Comparison of ENCODE assay signal across 1 cellular context in genomic region chr19:6753178-6754031, GRCh38.
TF ChIP-seq lines count a peak whose summit lies in the region.

No MANE protein-coding gene starts in this region.

TF ChIP-seq in HepG2, 621 proteins besides CTCF, POLR2A, EP300 and RAD21 (continues in another document):
- TF ChIP-seq ZNF547 (CRISPR knock-in tag; IDR thresholded peaks at IDR 0.05): peak; percentile 87; the same call in 1 of the 2 replicates
- no peak for TF ChIP-seq TRAFD1 (CRISPR knock-in tag; IDR thresholded peaks at IDR 0.05; ENCODE audit: borderline replicate concordance)
- TF ChIP-seq KDM2A (CRISPR knock-in tag; IDR thresholded peaks at IDR 0.05; ENCODE audit: borderline replicate concordance, low read depth): peak; percentile 93
- peak; percentile 92; the same call in 1 of the 2 replicates for TF ChIP-seq ZFP36L1 (CRISPR knock-in tag; IDR thresholded peaks at IDR 0.05)
- TF ChIP-seq SP4 (CRISPR knock-in tag; IDR thresholded peaks at IDR 0.05): peak; percentile 94
- TF ChIP-seq KDM1A (CRISPR knock-in tag; IDR thresholded peaks at IDR 0.05): no peak
- TF ChIP-seq MATR3 (CRISPR knock-in tag; IDR thresholded peaks at IDR 0.05): no peak
- TF ChIP-seq ZKSCAN5 (CRISPR knock-in tag; IDR thresholded peaks at IDR 0.05): no peak
- peak; percentile 76; the same call in 1 of the 2 replicates for TF ChIP-seq TFAP4 (IDR thresholded peaks at IDR 0.05; ENCODE audit: borderline replicate concordance, low read depth)
- no peak; the same call in 1 of the 2 replicates for TF ChIP-seq NR2F2 (IDR thresholded peaks at IDR 0.05; ENCODE audit: borderline replicate concordance, low read depth)
- TF ChIP-seq ZNF331 (CRISPR knock-in tag; IDR thresholded peaks at IDR 0.05): peak; percentile 80
- no peak for TF ChIP-seq PLSCR1 (CRISPR knock-in tag; IDR thresholded peaks at IDR 0.05; ENCODE audit: borderline replicate concordance)
- peak; percentile 62; the same call in 1 of the 2 replicates for TF ChIP-seq FOXO1 (CRISPR knock-in tag; IDR thresholded peaks at IDR 0.05)
- TF ChIP-seq ZNF891 (CRISPR knock-in tag; IDR thresholded peaks at IDR 0.05): peak; percentile 92
- peak; percentile 91; the same call in 1 of the 2 replicates for TF ChIP-seq ZFP90 (CRISPR knock-in tag; IDR thresholded peaks at IDR 0.05; ENCODE audit: borderline replicate concordance)
- no peak for TF ChIP-seq CENPX (CRISPR knock-in tag; IDR thresholded peaks at IDR 0.05)
- no peak for TF ChIP-seq JUN (CRISPR knock-in tag; IDR thresholded peaks at IDR 0.05)
- TF ChIP-seq SRSF4 (IDR thresholded peaks at IDR 0.05; ENCODE audit: low read depth, low read length, poor library complexity, severe bottlenecking): no peak
- TF ChIP-seq AFF4 (CRISPR knock-in tag; IDR thresholded peaks at IDR 0.05): no peak
- TF ChIP-seq MXD3 (CRISPR knock-in tag; IDR thresholded peaks at IDR 0.05): peak; percentile 79; the same call in 1 of the 2 replicates
- no peak; the same call in none of the 2 replicates for TF ChIP-seq SRY (CRISPR knock-in tag; IDR thresholded peaks at IDR 0.05)
- TF ChIP-seq ZNF251 (CRISPR knock-in tag; IDR thresholded peaks at IDR 0.05): no peak
- TF ChIP-seq TBL1XR1 (IDR thresholded peaks at IDR 0.05; ENCODE audit: borderline replicate concordance, low read length, partially characterized antibody): no peak
- TF ChIP-seq CEBPZ (IDR thresholded peaks at IDR 0.05; ENCODE audit: low read length): no peak
- no peak for TF ChIP-seq ZNF382 (CRISPR knock-in tag; IDR thresholded peaks at IDR 0.05; ENCODE audit: borderline replicate concordance)
- TF ChIP-seq MLLT10 (CRISPR knock-in tag; IDR thresholded peaks at IDR 0.05): no peak
- TF ChIP-seq MIXL1 (CRISPR knock-in tag; IDR thresholded peaks at IDR 0.05): no peak; the same call in 1 of the 2 replicates
- no peak; the same call in 1 of the 2 replicates for TF ChIP-seq PHF21A (CRISPR knock-in tag; IDR thresholded peaks at IDR 0.05)
- TF ChIP-seq RORA (CRISPR knock-in tag; IDR thresholded peaks at IDR 0.05): no peak
- TF ChIP-seq ZBTB3 (CRISPR knock-in tag; IDR thresholded peaks at IDR 0.05; ENCODE audit: borderline replicate concordance, low read depth): no peak
- TF ChIP-seq MIER3 (CRISPR knock-in tag; IDR thresholded peaks at IDR 0.05; ENCODE audit: borderline replicate concordance): 0 out of 2 replicates have a peak, but pooled peaks have one; percentile 25
- TF ChIP-seq ZNF550 (CRISPR knock-in tag; IDR thresholded peaks at IDR 0.05; ENCODE audit: borderline replicate concordance): no peak
- peak; percentile 93 for TF ChIP-seq ARNT2 (CRISPR knock-in tag; IDR thresholded peaks at IDR 0.05; ENCODE audit: low read depth)
- TF ChIP-seq ZNF543 (CRISPR knock-in tag; IDR thresholded peaks at IDR 0.05): peak; percentile 100
- 0 out of 2 replicates have a peak, but pooled peaks have one; percentile 32 for TF ChIP-seq ISX (CRISPR knock-in tag; conservative IDR thresholded peaks at IDR 0.05)
- no peak for TF ChIP-seq ZBTB1 (CRISPR knock-in tag; IDR thresholded peaks at IDR 0.05; ENCODE audit: borderline replicate concordance)
- peak; percentile 70; the same call in 1 of the 2 replicates for TF ChIP-seq THAP7 (CRISPR knock-in tag; IDR thresholded peaks at IDR 0.05)
- no peak for TF ChIP-seq HNF1A (IDR thresholded peaks at IDR 0.05; ENCODE audit: low read depth)
- peak; percentile 71; the same call in 1 of the 2 replicates for TF ChIP-seq HNF1A (CRISPR knock-in tag; IDR thresholded peaks at IDR 0.05; ENCODE audit: borderline replicate concordance)
- no peak for TF ChIP-seq AKNA (CRISPR knock-in tag; IDR thresholded peaks at IDR 0.05; ENCODE audit: borderline replicate concordance)
